In genomic region chr3:134650431-134651346, GRCh38 we compare ENCODE assay signal across 10 cellular contexts. TPM values are rescaled to one million over a fixed set of nuclear protein-coding genes. Genes with fewer than 3 reads are reported as not detected.
DNase-seq lines count a peak whose midpoint lies in the region; ATAC-seq, FAIRE-seq and TF ChIP-seq lines count a peak whose summit lies in the region.
"Had no signal": no experiment of that assay in that cellular context is flagged by ENCODE, and none has a peak within 500 bp of the region (broad histone marks: within the 10 kb centered on the region; RNA-seq: fewer than 3 reads in every experiment).

TSS of gene KY (minus strand) at chr3:134651022. CDS start at chr3:134650960, 62 bp downstream.

- peak within 1 kb of the TSS; percentile 18 for H3K4me3 ChIP-seq in cardiac muscle cell

- TF ChIP-seq CTCF in cardiac muscle cell (IDR thresholded peaks at IDR 0.05; ENCODE audit: low read depth, low read length) (peak; percentile 31), omental fat pad (IDR thresholded peaks at IDR 0.05) (no peak)

- FAIRE-seq in H54 (lab: Jason Lieb, UNC), result no peak

- peak; percentile 52 for DNase-seq in activated CD8-positive, alpha-beta memory T cell treated with anti-CD3 and anti-CD28 coated beads for 24 hours
- no peak for DNase-seq in activated CD8-positive, alpha-beta memory T cell treated with anti-CD3 and anti-CD28 coated beads, Interleukin-2, amount 50 U/mL, for 4 hours
- DNase-seq in activated CD8-positive, alpha-beta memory T cell treated with anti-CD3 and anti-CD28 coated beads, Interleukin-2, amount 50 U/mL, for 48 hours, result peak; percentile 51
- DNase-seq in cardiac muscle cell (ENCODE audit: low read depth in 1 of 2, low spot score in 1 of 2) (peak; percentile 60 to 68), omental fat pad (ENCODE audit: low spot score) (no peak), COR-L47 (lab: John Stamatoyannopoulos, UW) (no peak), H54 (ENCODE audit: insufficient read length, low spot score) (no peak)

- H3K27me3 ChIP-seq in cardiac muscle cell, result peaks cover 61% of the 10 kb centered on the region

- TF ChIP-seq POLR2A in H54 (IDR thresholded peaks at IDR 0.05; ENCODE audit: low read depth, low read length), result no peak

- no peak within 1 kb of the TSS for H3K27ac ChIP-seq in cardiac muscle cell

- no peaks in the 10 kb centered on the region for H3K9me3 ChIP-seq in cardiac muscle cell (ENCODE audit: low read depth)

- H3K4me1 ChIP-seq in cardiac muscle cell (ENCODE audit: low read depth), result peaks cover 17% of the 10 kb centered on the region

- ATAC-seq in omental fat pad (ENCODE audit: low FRiP score), result peak; percentile 68
- no peak for ATAC-seq in HG02678 (IDR thresholded peaks at IDR 0.05; ENCODE audit: unreplicated experiment)
- ATAC-seq: stimulated activated effector memory CD8-positive, alpha-beta T cell treated with anti-CD3 and anti-CD28 coated beads, Interleukin-12 subunit alpha, Interleukin-12 subunit beta, amount 100 ng/mL, for 72 hours had no signal

- H3K36me3 ChIP-seq in cardiac muscle cell, result no peaks in the 10 kb centered on the region

RNA-seq across cellular contexts. Expression of gene KY, which starts in this region (rescaled TPM):
- 0.46 and 1.2 TPM in 2 replicates for total RNA-seq in cardiac muscle cell
- 0.35 and 1.1 TPM in 2 replicates for polyA plus RNA-seq in cardiac muscle cell
- total RNA-seq in omental fat pad, result under 1 TPM in 2 of 4 donors, not detected in 2; 0.09 to 0.13 TPM
- total RNA-seq: activated CD8-positive, alpha-beta memory T cell treated with anti-CD3 and anti-CD28 coated beads for 36 hours had no signal

Comparison
In these comparisons a context has a peak if more than half of its experiments do, and no peak if none do; other contexts are left out.
1. DNase-seq: peak in activated CD8-positive, alpha-beta memory T cell treated with anti-CD3 and anti-CD28 coated beads for 24 hours (single experiment), activated CD8-positive, alpha-beta memory T cell treated with anti-CD3 and anti-CD28 coated beads, Interleukin-2, amount 50 U/mL, for 48 hours (single experiment) and cardiac muscle cell (2 of 2); none in activated CD8-positive, alpha-beta memory T cell treated with anti-CD3 and anti-CD28 coated beads, Interleukin-2, amount 50 U/mL, for 4 hours (single experiment), omental fat pad (single experiment), COR-L47 (single experiment) and H54 (single experiment).
2. Peak in ATAC-seq in omental fat pad; RNA of the gene not detected or under 1 TPM.